In the genomic region with DNA sequence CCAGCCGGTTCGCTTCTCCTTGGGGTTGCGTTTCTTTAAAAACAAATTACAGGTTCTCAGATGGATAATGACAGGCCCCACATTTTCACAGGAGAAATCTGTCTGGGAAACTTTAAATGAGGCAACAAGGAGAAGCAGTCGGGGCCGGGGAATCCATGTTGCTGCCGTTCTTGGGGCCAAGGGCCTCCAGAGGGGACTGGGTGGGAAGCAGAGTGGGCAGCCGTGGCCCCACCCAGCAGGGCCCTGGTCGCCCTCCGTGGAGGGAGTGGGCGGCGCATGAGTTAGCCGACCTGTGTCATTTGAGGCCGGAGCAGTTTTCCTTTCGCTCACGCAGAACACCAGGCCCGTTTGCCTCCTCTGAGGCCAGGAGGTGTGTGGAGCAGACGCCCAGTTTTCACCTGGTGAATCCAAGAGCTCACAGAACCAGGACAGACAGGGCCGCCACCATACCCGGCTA, we compare ENCODE assay signal across 10 cellular contexts.
"Had no signal": no experiment of that assay in that cellular context is flagged by ENCODE, and none has a peak within 500 bp of the region (broad histone marks: within the 10 kb centered on the region; RNA-seq: fewer than 3 reads in every experiment).

No MANE protein-coding gene starts in this region.

- H3K4me3 ChIP-seq: breast epithelium, heart left ventricle had no signal

- DNase-seq: activated naive CD8-positive, alpha-beta T cell treated with anti-CD3 and anti-CD28 coated beads for 36 hours; cerebellar nuclear complex; effector memory CD4-positive, alpha-beta T cell; foreskin melanocyte; heart left ventricle; stimulated activated CD4-positive, alpha-beta T cell treated with anti-CD3 and anti-CD28 coated beads, Interleukin-4, amount 100 ng/mL, for 1 hour; stimulated activated naive CD4-positive, alpha-beta T cell had no signal

- ATAC-seq: heart left ventricle; natural killer cell treated with Interleukin-12 subunit alpha and Interleukin-12 subunit beta and Interleukin-15 and Interleukin-18, amount 100 ng/mL, for 72 hours had no signal

- FAIRE-seq: urothelium cell line had no signal

- H3K9me3 ChIP-seq: breast epithelium, heart left ventricle had no signal

- H3K36me3 ChIP-seq: breast epithelium, heart left ventricle had no signal

- H3K27me3 ChIP-seq: breast epithelium, heart left ventricle had no signal
